Comparison of ENCODE assay signal across 26 cellular contexts in the genomic region with DNA sequence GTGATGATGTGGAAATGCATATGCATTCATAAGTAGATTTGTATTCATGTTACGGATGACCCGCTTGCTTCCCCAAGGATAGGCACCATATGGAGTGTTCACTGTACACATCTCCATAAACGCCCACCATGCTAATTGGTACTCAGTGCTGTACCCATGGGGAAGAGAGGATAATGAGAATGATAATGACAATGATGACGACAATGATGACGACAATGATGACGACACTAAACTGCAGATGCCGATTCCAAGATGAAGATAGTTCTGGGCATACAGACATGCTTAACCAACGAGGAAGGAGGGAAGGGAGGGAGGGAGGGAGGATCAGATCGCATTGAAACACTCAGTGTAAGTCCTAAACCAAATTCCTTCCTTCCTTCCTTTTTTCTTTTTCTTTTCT.
"Had no signal": no experiment of that assay in that cellular context is flagged by ENCODE, and none has a peak within 500 bp of the region (broad histone marks: within the 10 kb centered on the region; RNA-seq: fewer than 3 reads in every experiment).

No MANE protein-coding gene starts in this region.

- H3K4me1 Mint-ChIP-seq: stimulated activated effector memory CD8-positive, alpha-beta T cell treated with anti-CD3 and anti-CD28 coated beads, Interleukin-12 subunit alpha, Interleukin-12 subunit beta, amount 100 ng/mL, for 72 hours had no signal

- DNase-seq: left colon; left lung; lower lobe of right lung; mammary epithelial cell; mesenchymal stem cell; naive thymus-derived CD8-positive, alpha-beta T cell; nucleus accumbens; pancreas; posterior cingulate gyrus; retina; right cardiac atrium; small intestine; spleen; stimulated activated CD4-positive, alpha-beta T cell treated with anti-CD3 and anti-CD28 coated beads, Interleukin-4, amount 100 ng/mL, for 24 hours; stimulated activated naive CD4-positive, alpha-beta T cell; substantia nigra; transverse colon; upper lobe of left lung had no signal

- H3K9me3 Mint-ChIP-seq: naive thymus-derived CD8-positive, alpha-beta T cell; nephron; neural crest cell; stimulated activated effector memory CD8-positive, alpha-beta T cell treated with anti-CD3 and anti-CD28 coated beads, Interleukin-12 subunit alpha, Interleukin-12 subunit beta, amount 100 ng/mL, for 72 hours; stimulated activated naive CD8-positive, alpha-beta T cell treated with anti-CD3 and anti-CD28 coated beads, Interleukin-15, Interleukin-2, amounts not matched to agents 100 ng/mL and 50 ng/mL, for 24 hours had no signal

- H3K27me3 ChIP-seq: pancreas, sigmoid colon, transverse colon, upper lobe of left lung, vagina had no signal

- H3K4me3 ChIP-seq: left lung, lower lobe of right lung, pancreas, prostate gland, sigmoid colon, spleen, transverse colon, upper lobe of left lung, vagina had no signal

- H3K27ac ChIP-seq: left lung, lower lobe of right lung, pancreas, prostate gland, sigmoid colon, spleen, transverse colon, upper lobe of left lung, vagina had no signal

- ATAC-seq: left colon; left lung; lower lobe of right lung; naive thymus-derived CD8-positive, alpha-beta T cell; pancreas; right cardiac atrium; stimulated activated effector memory CD8-positive, alpha-beta T cell treated with anti-CD3 and anti-CD28 coated beads, Interleukin-12 subunit alpha, Interleukin-12 subunit beta, amount 100 ng/mL, for 72 hours had no signal

- H3K36me3 Mint-ChIP-seq: naive thymus-derived CD8-positive, alpha-beta T cell; stimulated activated effector memory CD8-positive, alpha-beta T cell treated with anti-CD3 and anti-CD28 coated beads, Interleukin-12 subunit alpha, Interleukin-12 subunit beta, amount 100 ng/mL, for 72 hours had no signal

- H3K27ac Mint-ChIP-seq: nephron; stimulated activated effector memory CD8-positive, alpha-beta T cell treated with anti-CD3 and anti-CD28 coated beads, Interleukin-12 subunit alpha, Interleukin-12 subunit beta, amount 100 ng/mL, for 72 hours; stimulated activated naive CD8-positive, alpha-beta T cell treated with anti-CD3 and anti-CD28 coated beads, Interleukin-15, Interleukin-2, amounts not matched to agents 100 ng/mL and 50 ng/mL, for 24 hours had no signal

- FAIRE-seq: keratinocyte, pancreas, small intestine had no signal

- H3K36me3 ChIP-seq: left lung, lower lobe of right lung, pancreas, prostate gland, sigmoid colon, spleen, transverse colon, upper lobe of left lung, vagina had no signal

- H3K4me3 Mint-ChIP-seq: naive thymus-derived CD8-positive, alpha-beta T cell; nephron; neural crest cell; stimulated activated effector memory CD8-positive, alpha-beta T cell treated with anti-CD3 and anti-CD28 coated beads, Interleukin-12 subunit alpha, Interleukin-12 subunit beta, amount 100 ng/mL, for 72 hours; stimulated activated naive CD8-positive, alpha-beta T cell treated with anti-CD3 and anti-CD28 coated beads, Interleukin-15, Interleukin-2, amounts not matched to agents 100 ng/mL and 50 ng/mL, for 24 hours had no signal

- H3K4me1 ChIP-seq: prostate gland had no signal

- H3K9me3 ChIP-seq: left lung, lower lobe of right lung, pancreas, prostate gland, sigmoid colon, spleen, transverse colon, upper lobe of left lung, vagina had no signal
